In genomic region chr6:48471326-48471725, GRCh38 we compare ENCODE assay signal across 20 cellular contexts.
"Had no signal": no experiment of that assay in that cellular context is flagged by ENCODE, and none has a peak within 500 bp of the region (broad histone marks: within the 10 kb centered on the region; RNA-seq: fewer than 3 reads in every experiment).

No MANE protein-coding gene starts in this region.

- H3K27ac ChIP-seq: HL-60, KMS-11, RWPE1 had no signal

- ATAC-seq: K562, SK-N-SH treated with all-trans-retinoic acid at 6 μM for 48 hours had no signal

- DNase-seq: MV-4-11, NCI-H1048, NCI-H1105, NCI-H1417, NCI-H1436 treated with DMSO at 0.1 percent for 48 hours, NCI-H1694, NCI-H187 treated with DMSO at 0.1 percent for 48 hours, NCI-H2029 treated with DMSO at 0.1 percent for 48 hours, NCI-H2227 treated with DMSO at 0.1 percent for 48 hours, NCI-H524, NCI-H526 treated with DMSO at 0.1 percent for 48 hours, NCI-H774, SHP77 had no signal

- H3K9ac ChIP-seq: KMS-11 had no signal

- H3K4me2 ChIP-seq: KMS-11 had no signal

- FAIRE-seq: HTR-8/SVneo, K562, RCC 7860 had no signal

- H3K4me3 ChIP-seq: K562 had no signal
